In genomic region chr6:15874821-15875220, GRCh38 we compare ENCODE assay signal across 31 cellular contexts.
DNase-seq lines count a peak whose midpoint lies in the region; FAIRE-seq and TF ChIP-seq lines count a peak whose summit lies in the region.
"Had no signal": no experiment of that assay in that cellular context is flagged by ENCODE, and none has a peak within 500 bp of the region (broad histone marks: within the 10 kb centered on the region; RNA-seq: fewer than 3 reads in every experiment).

No MANE protein-coding gene starts in this region.

- TF ChIP-seq CTCF in AG10803 (conservative IDR thresholded peaks at IDR 0.05; ENCODE audit: low read length) = no peak
- TF ChIP-seq CTCF in astrocyte (IDR thresholded peaks at IDR 0.05; ENCODE audit: insufficient read depth, low read depth, low read length) = no peak
- no peak for TF ChIP-seq CTCF in fibroblast of mammary gland (conservative IDR thresholded peaks at IDR 0.05; ENCODE audit: control insufficient read depth, insufficient read depth, low read depth, low read length)
- TF ChIP-seq CTCF in left ventricle myocardium inferior (IDR thresholded peaks at IDR 0.05; ENCODE audit: borderline replicate concordance) = no peak

- H3K27ac Mint-ChIP-seq in astrocyte (ENCODE audit: unreplicated experiment) = no peak overlapping the region
- H3K27ac Mint-ChIP-seq: activated CD8-positive, alpha-beta memory T cell treated with anti-CD3 and anti-CD28 coated beads, Interleukin-2, amount 10 ng/mL, durations not matched to agents 7 days and 5 days; activated naive CD4-positive, alpha-beta T cell treated with anti-CD3 and anti-CD28 coated beads, Interleukin-2, amount 50 U/mL, for 24 hours; activated T-helper 1 cell treated with anti-CD3 and anti-CD28 coated beads, Interleukin-12 subunit alpha, Interleukin-12 subunit beta, Interleukin-2, Interleukin-4 antibody, amounts not matched to agents 30 ng/mL and 10 ng/mL and 1 ng/mL, durations not matched to agents 14 hours and 24 hours and 36 hours; H9; neural progenitor cell; T-helper 1 cell treated with Interleukin-12 subunit alpha and Interleukin-12 subunit beta and Interleukin-4 antibody, amounts not matched to agents 30 μg/mL and 1 μg/mL, for 36 hours had no signal

- H3K27ac ChIP-seq in astrocyte (ENCODE audit: low read depth, low read length) (no peak overlapping the region), left ventricle myocardium inferior (replicated peaks) (no peak overlapping the region)
- H3K27ac ChIP-seq: A549, neural progenitor cell, thoracic aorta, vagina had no signal

- no peak overlapping the region for H3K9ac ChIP-seq in astrocyte (ENCODE audit: low read length)
- H3K9ac ChIP-seq: neural progenitor cell had no signal

- no peak overlapping the region for H2AFZ ChIP-seq in astrocyte (ENCODE audit: low read depth, low read length)
- H2AFZ ChIP-seq: neural progenitor cell had no signal

- H3K9me3 ChIP-seq in astrocyte (ENCODE audit: insufficient read depth, low read depth, low read length) = no peaks in the 10 kb centered on the region
- H3K9me3 ChIP-seq in left ventricle myocardium inferior (replicated peaks) = no peaks in the 10 kb centered on the region
- H3K9me3 ChIP-seq: A549, Caco-2, thoracic aorta, vagina had no signal

- FAIRE-seq in astrocyte (lab: Jason Lieb, UNC) = no peak
- FAIRE-seq: A549, HepG2, kidney had no signal

- H4K20me1 ChIP-seq in astrocyte (ENCODE audit: insufficient read depth, low read length) = no peaks in the 10 kb centered on the region

- H3K4me1 Mint-ChIP-seq in astrocyte (ENCODE audit: low read depth, unreplicated experiment) = peaks cover 23% of the 10 kb centered on the region

- H3K9me3 Mint-ChIP-seq in astrocyte (ENCODE audit: unreplicated experiment) = no peaks in the 10 kb centered on the region
- H3K9me3 Mint-ChIP-seq: activated naive CD4-positive, alpha-beta T cell treated with anti-CD3 and anti-CD28 coated beads, Interleukin-2, amount 50 U/mL, for 24 hours; activated T-helper 1 cell treated with anti-CD3 and anti-CD28 coated beads, Interleukin-12 subunit alpha, Interleukin-12 subunit beta, Interleukin-2, Interleukin-4 antibody, amounts not matched to agents 30 ng/mL and 10 ng/mL and 1 ng/mL, durations not matched to agents 14 hours and 24 hours and 36 hours; H9; neural progenitor cell; T-helper 1 cell treated with Interleukin-12 subunit alpha and Interleukin-12 subunit beta and Interleukin-4 antibody, amounts not matched to agents 30 μg/mL and 1 μg/mL, for 36 hours had no signal

- no peaks in the 10 kb centered on the region for H3K79me2 ChIP-seq in astrocyte (ENCODE audit: insufficient read depth, low read length)

- peaks cover 6% of the 10 kb centered on the region for H3K27me3 Mint-ChIP-seq in astrocyte (ENCODE audit: low read depth, unreplicated experiment)

- no peak overlapping the region for H3K4me2 ChIP-seq in astrocyte (ENCODE audit: low read length)
- H3K4me2 ChIP-seq: A549, neural progenitor cell had no signal

- intact Hi-C loops in left ventricle myocardium inferior (cut with micrococcal nuclease) = no loop called here

- H3K27me3 ChIP-seq in astrocyte (ENCODE audit: insufficient read depth, low read length) = peaks cover 4% of the 10 kb centered on the region
- no peaks in the 10 kb centered on the region for H3K27me3 ChIP-seq in left ventricle myocardium inferior (ENCODE audit: low read depth)
- H3K27me3 ChIP-seq: neural progenitor cell, vagina had no signal

- no peaks in the 10 kb centered on the region for H3K4me1 ChIP-seq in astrocyte (ENCODE audit: insufficient read depth, low read length)
- peaks cover 11% of the 10 kb centered on the region for H3K4me1 ChIP-seq in left ventricle myocardium inferior
- H3K4me1 ChIP-seq: A549, Caco-2, neural progenitor cell had no signal

- H3K36me3 ChIP-seq in astrocyte (ENCODE audit: insufficient read depth, low read length) (no peaks in the 10 kb centered on the region), left ventricle myocardium inferior (no peaks in the 10 kb centered on the region)
- H3K36me3 ChIP-seq: neural progenitor cell, thoracic aorta, vagina had no signal

- H3K36me3 Mint-ChIP-seq in astrocyte (ENCODE audit: low read depth, unreplicated experiment) = no peaks in the 10 kb centered on the region
- H3K36me3 Mint-ChIP-seq: activated CD8-positive, alpha-beta memory T cell treated with anti-CD3 and anti-CD28 coated beads, Interleukin-2, amount 10 ng/mL, durations not matched to agents 7 days and 5 days; activated naive CD4-positive, alpha-beta T cell treated with anti-CD3 and anti-CD28 coated beads, Interleukin-2, amount 50 U/mL, for 24 hours; neural progenitor cell had no signal

- no peak overlapping the region for H3K4me3 Mint-ChIP-seq in astrocyte (ENCODE audit: unreplicated experiment)
- H3K4me3 Mint-ChIP-seq: activated CD8-positive, alpha-beta memory T cell treated with anti-CD3 and anti-CD28 coated beads, Interleukin-2, amount 10 ng/mL, durations not matched to agents 7 days and 5 days; activated naive CD4-positive, alpha-beta T cell treated with anti-CD3 and anti-CD28 coated beads, Interleukin-2, amount 50 U/mL, for 24 hours; activated T-helper 1 cell treated with anti-CD3 and anti-CD28 coated beads, Interleukin-12 subunit alpha, Interleukin-12 subunit beta, Interleukin-2, Interleukin-4 antibody, amounts not matched to agents 30 ng/mL and 10 ng/mL and 1 ng/mL, durations not matched to agents 14 hours and 24 hours and 36 hours; H9; neural progenitor cell; T-helper 1 cell treated with Interleukin-12 subunit alpha and Interleukin-12 subunit beta and Interleukin-4 antibody, amounts not matched to agents 30 μg/mL and 1 μg/mL, for 36 hours had no signal

- H3K4me3 ChIP-seq in AG10803 (ENCODE audit: low read length) (no peak overlapping the region), astrocyte (ENCODE audit: insufficient read depth, low read depth, low read length) (no peak overlapping the region), fibroblast of mammary gland (ENCODE audit: control insufficient read depth, low read depth, low read length) (no peak overlapping the region), left ventricle myocardium inferior (no peak overlapping the region)
- H3K4me3 ChIP-seq: A549, lung, neural progenitor cell, thoracic aorta, vagina had no signal

- DNase-seq in AG10803 (ENCODE audit: low read depth) (peak; percentile 58), HS-5 (ENCODE audit: low read depth) (peak; percentile 51), astrocyte (ENCODE audit: low read depth) (peak; percentile 12), fibroblast of mammary gland (ENCODE audit: low read depth) (peak; percentile 53), NOMO-1 (lab: John Stamatoyannopoulos, UW; ENCODE audit: unreplicated experiment in 2 of 2) (no peak), left ventricle myocardium inferior (no peak), hepatic stellate cell (ENCODE audit: low spot score) (no peak), hypothalamus (lab: John Stamatoyannopoulos, UW) (no peak)
- DNase-seq: activated CD4-positive, alpha-beta T cell treated with anti-CD3 and anti-CD28 coated beads for 4 hours; activated CD8-positive, alpha-beta memory T cell treated with anti-CD3 and anti-CD28 coated beads, Interleukin-2, amount 10 ng/mL, durations not matched to agents 7 days and 5 days; aorta; C1 segment of cervical spinal cord; Caco-2; cerebellar nuclear complex; DND-41; H9; kidney; NCI-H1436 treated with DMSO at 0.1 percent for 48 hours; NCI-H524; right cardiac atrium; stimulated activated CD4-positive, alpha-beta T cell treated with anti-CD3 and anti-CD28 coated beads, Interleukin-4, amount 100 ng/mL, for 4 hours; stimulated activated naive CD8-positive, alpha-beta T cell treated with anti-CD3 and anti-CD28 coated beads, Interleukin-15, Interleukin-2, amounts not matched to agents 100 U/mL and 50 U/mL, for 24 hours had no signal

Comparison
In these comparisons a context has a peak if more than half of its experiments do, and no peak if none do; other contexts are left out.
1. DNase-seq: peak in AG10803 (single experiment), HS-5 (single experiment), astrocyte (single experiment) and fibroblast of mammary gland (single experiment); none in NOMO-1 (0 of 2), left ventricle myocardium inferior (single experiment), hepatic stellate cell (single experiment) and hypothalamus (0 of 51).